ENCODE assay signal across 23 cellular contexts in the genomic region with DNA sequence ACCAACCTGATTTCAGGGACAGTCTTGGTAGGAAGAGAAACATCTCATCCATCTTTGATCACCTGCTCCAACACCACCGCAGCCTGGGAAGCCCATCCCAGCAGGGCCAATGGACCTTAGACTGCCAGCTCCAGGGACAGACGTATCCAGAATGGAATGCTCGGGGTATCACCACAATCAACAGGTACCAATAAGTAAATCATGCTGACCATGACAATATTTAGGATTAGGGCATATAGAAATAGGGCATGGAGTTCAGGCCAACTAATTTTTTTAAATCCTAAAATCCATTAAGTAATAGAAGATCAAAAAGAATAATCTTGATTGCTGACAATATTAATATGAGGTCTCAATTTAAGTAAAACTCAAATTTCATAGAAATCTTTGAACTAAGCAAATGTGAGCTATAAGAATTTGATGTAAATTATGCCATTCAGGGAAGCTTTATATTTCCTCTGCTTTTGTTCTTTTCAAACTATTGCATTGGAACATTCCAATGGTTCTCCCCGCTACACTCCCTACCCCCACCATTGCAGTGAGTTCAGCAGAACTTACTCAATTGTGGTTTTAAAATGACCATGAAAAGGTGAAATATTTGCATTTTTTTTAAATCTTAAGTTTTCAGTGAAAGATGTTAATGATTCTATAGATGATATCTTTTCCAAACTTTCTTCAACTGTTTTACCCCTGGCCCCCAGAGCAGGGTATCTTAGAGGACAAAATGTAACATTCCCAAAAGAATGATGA.
"Had no signal": no experiment of that assay in that cellular context is flagged by ENCODE, and none has a peak within 500 bp of the region (broad histone marks: within the 10 kb centered on the region; RNA-seq: fewer than 3 reads in every experiment).

No MANE protein-coding gene starts in this region.

- H3K9me3 ChIP-seq: colonic mucosa, ovary, psoas muscle, spleen, thoracic aorta, tibial nerve, upper lobe of left lung had no signal

- H3K4me1 ChIP-seq: colonic mucosa, psoas muscle, spleen, tibial nerve, upper lobe of left lung had no signal

- H3K27ac ChIP-seq: colonic mucosa, epithelial cell of prostate, ovary, psoas muscle, skin epidermis, spleen, thoracic aorta, tibial nerve, upper lobe of left lung had no signal

- FAIRE-seq: kidney, urothelium cell line had no signal

- DNase-seq: colonic mucosa; effector CD8-positive, alpha-beta T cell; endodermal cell; hypothalamus; immature natural killer cell; kidney; natural killer cell; occipital lobe; ovary; posterior cingulate gyrus; psoas muscle; right cardiac atrium; spleen; stimulated activated naive B cell treated with anti-CD40 and anti-IgM and Interleukin-4, amounts not matched to agents 10 μg/mL and 1 μg/mL and 100 μg/mL, for 72 hours; upper lobe of left lung had no signal

- H3K36me3 ChIP-seq: colonic mucosa, ovary, spleen, thoracic aorta, tibial nerve, upper lobe of left lung had no signal

- H3K27me3 ChIP-seq: colonic mucosa, ovary, tibial nerve, upper lobe of left lung had no signal

- H3K4me3 ChIP-seq: colonic mucosa, lung, ovary, psoas muscle, skin epidermis, spleen, thoracic aorta, tibial nerve, upper lobe of left lung had no signal

- ATAC-seq: esophagus mucosa; left lobe of liver; natural killer cell; psoas muscle; right cardiac atrium; stimulated activated naive B cell treated with anti-CD40 and anti-IgM and Interleukin-4, amounts not matched to agents 10 μg/mL and 1 μg/mL and 100 μg/mL, for 72 hours had no signal
